In the genomic region with DNA sequence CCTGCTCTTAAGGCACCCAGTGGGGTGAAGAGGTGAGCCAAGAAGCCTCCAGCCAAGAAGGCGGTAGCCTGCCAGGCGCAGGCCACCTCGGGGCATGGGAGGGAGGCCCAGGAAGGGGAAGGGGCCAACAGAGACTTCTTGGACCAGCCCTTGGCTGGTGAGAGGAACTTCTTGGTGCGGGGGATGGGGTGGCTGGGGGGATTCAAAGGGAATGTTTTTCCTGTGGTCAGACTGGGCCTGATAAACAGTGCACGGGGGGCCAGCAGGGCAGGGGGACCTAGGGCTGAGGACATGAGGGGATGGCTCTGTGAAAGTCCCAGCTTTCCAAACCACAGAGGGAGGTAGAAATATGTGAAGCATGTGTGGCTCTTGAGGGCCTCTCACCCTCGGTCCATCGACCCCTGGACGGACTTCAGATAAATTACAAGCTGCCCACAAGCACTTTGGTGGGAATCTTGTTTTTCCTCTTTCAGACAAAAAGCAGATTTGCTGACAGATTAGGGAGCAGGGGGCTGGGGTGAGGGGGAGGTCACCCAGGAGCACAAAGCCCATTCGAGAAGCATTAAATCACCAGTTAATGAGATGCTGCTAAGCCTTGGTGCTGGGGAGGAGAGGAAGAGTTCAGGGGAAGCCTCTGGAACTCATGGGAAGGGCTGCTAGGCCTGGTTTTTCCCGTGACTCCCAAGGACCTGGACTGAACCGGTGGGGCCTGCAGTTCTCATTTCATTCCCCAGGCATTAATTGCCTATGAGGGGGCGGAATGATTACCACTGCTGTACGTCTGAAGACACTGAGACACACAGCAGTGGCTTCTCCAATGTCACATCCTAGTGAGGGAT, we compare ENCODE assay signal across 10 cellular contexts. TPM values are rescaled to one million over a fixed set of nuclear protein-coding genes. Genes with fewer than 3 reads are reported as not detected.
DNase-seq lines count a peak whose midpoint lies in the region; ATAC-seq and TF ChIP-seq lines count a peak whose summit lies in the region.
"Had no signal": no experiment of that assay in that cellular context is flagged by ENCODE, and none has a peak within 500 bp of the region (broad histone marks: within the 10 kb centered on the region; RNA-seq: fewer than 3 reads in every experiment).

No MANE protein-coding gene starts in this region.

- peak; percentile 42 for DNase-seq in DND-41
- peak; percentile 17 for DNase-seq in NCI-H2227 (lab: John Stamatoyannopoulos, UW; ENCODE audit: unreplicated experiment)
- no peak for DNase-seq in effector memory CD4-positive, alpha-beta T cell
- DNase-seq in posterior vena cava (ENCODE audit: low spot score): peak; percentile 62
- DNase-seq in HCEC 1CT: no peak
- DNase-seq in NCI-H1105 treated with DMSO at 0.1 percent for 48 hours (lab: John Stamatoyannopoulos, UW): no peak
- DNase-seq in NCI-H2107 (lab: John Stamatoyannopoulos, UW): no peak
- no peak for DNase-seq in erythroblast (lab: John Stamatoyannopoulos, UW)
- DNase-seq: T-helper 2 cell had no signal

- H3K9ac ChIP-seq in DND-41 (ENCODE audit: low read depth, low read length): peak overlapping the region; percentile 31

- no peaks in the 10 kb centered on the region for H4K20me1 ChIP-seq in DND-41 (ENCODE audit: insufficient read depth, low read length)

- intact Hi-C loops in posterior vena cava (cut with DNase I): no loop called here

- H3K4me1 ChIP-seq in DND-41 (ENCODE audit: insufficient read depth, low read length): peaks cover 64% of the 10 kb centered on the region
- peaks cover 70% of the 10 kb centered on the region for H3K4me1 ChIP-seq in effector memory CD4-positive, alpha-beta T cell (ENCODE audit: control insufficient read depth, insufficient read depth, low read length, poor library complexity, severe bottlenecking)

- no peak for TF ChIP-seq CTCF in DND-41 (IDR thresholded peaks at IDR 0.05; ENCODE audit: borderline replicate concordance, extremely low read depth, low read length, poor library complexity, severe bottlenecking)

- no peaks in the 10 kb centered on the region for H3K9me3 ChIP-seq in DND-41 (ENCODE audit: insufficient read depth, low read length, severe bottlenecking)
- H3K9me3 ChIP-seq in effector memory CD4-positive, alpha-beta T cell (ENCODE audit: control insufficient read depth, low read length): no peaks in the 10 kb centered on the region

- H3K4me2 ChIP-seq in DND-41 (ENCODE audit: insufficient read depth, low read length): peak overlapping the region; percentile 45

- no peaks in the 10 kb centered on the region for H3K27me3 ChIP-seq in DND-41 (ENCODE audit: insufficient read depth, low read length, poor library complexity)
- no peaks in the 10 kb centered on the region for H3K27me3 ChIP-seq in effector memory CD4-positive, alpha-beta T cell (replicated peaks; ENCODE audit: control insufficient read depth, insufficient read depth, low read length, poor library complexity, severe bottlenecking)

- TF ChIP-seq POLR2A in erythroblast (IDR thresholded peaks at IDR 0.05; ENCODE audit: low read length): no peak

- peak overlapping the region in 1 of 2 experiments; percentile 18; a peak in 1 of 4 replicates for H3K4me3 ChIP-seq in DND-41 (ENCODE audit: low read depth in 1 of 2, low read length in 2 of 2)
- H3K4me3 ChIP-seq in effector memory CD4-positive, alpha-beta T cell (ENCODE audit: insufficient read depth, low read depth, low read length, poor library complexity, severe bottlenecking): no peak overlapping the region

- no peaks in the 10 kb centered on the region for H3K79me2 ChIP-seq in DND-41 (ENCODE audit: insufficient read depth, low read length)

- H3K36me3 ChIP-seq in DND-41 (ENCODE audit: insufficient read depth, low read length): no peaks in the 10 kb centered on the region
- no peaks in the 10 kb centered on the region for H3K36me3 ChIP-seq in effector memory CD4-positive, alpha-beta T cell (ENCODE audit: control insufficient read depth, insufficient read depth, low read length)

- no peak overlapping the region for H2AFZ ChIP-seq in DND-41 (ENCODE audit: low read depth, low read length)

- peak overlapping the region; percentile 82 for H3K27ac ChIP-seq in DND-41 (ENCODE audit: low read length)
- H3K27ac ChIP-seq in effector memory CD4-positive, alpha-beta T cell (ENCODE audit: insufficient read depth, low read length, poor library complexity, severe bottlenecking): peak overlapping the region; percentile 48

- ATAC-seq in DND-41 (ENCODE audit: insufficient read depth, low read depth): no peak

RNA-seq across cellular contexts. Expression of a gene that starts 11.3 kb away (rescaled TPM):
- total RNA-seq in posterior vena cava: 1 to 10 TPM in 1 of 2 donors, under 1 TPM in 1; 0.42 to 1.1 TPM
- total RNA-seq: dermis microvascular lymphatic vessel endothelial cell had no signal

RNA-seq across cellular contexts. Expression of a gene that starts 18.8 kb away (rescaled TPM):
- total RNA-seq in posterior vena cava: 1 to 10 TPM; 4.1 to 6.2 TPM
- total RNA-seq: dermis microvascular lymphatic vessel endothelial cell had no signal

Comparison
In these comparisons a context has a peak if more than half of its experiments do, and no peak if none do; other contexts are left out.
1. DNase-seq: peak in DND-41 (single experiment), NCI-H2227 (single experiment) and posterior vena cava (single experiment); none in effector memory CD4-positive, alpha-beta T cell (0 of 3), HCEC 1CT (single experiment), NCI-H1105 treated with DMSO at 0.1 percent for 48 hours (single experiment), NCI-H2107 (single experiment) and erythroblast (0 of 2).